In the genomic region with DNA sequence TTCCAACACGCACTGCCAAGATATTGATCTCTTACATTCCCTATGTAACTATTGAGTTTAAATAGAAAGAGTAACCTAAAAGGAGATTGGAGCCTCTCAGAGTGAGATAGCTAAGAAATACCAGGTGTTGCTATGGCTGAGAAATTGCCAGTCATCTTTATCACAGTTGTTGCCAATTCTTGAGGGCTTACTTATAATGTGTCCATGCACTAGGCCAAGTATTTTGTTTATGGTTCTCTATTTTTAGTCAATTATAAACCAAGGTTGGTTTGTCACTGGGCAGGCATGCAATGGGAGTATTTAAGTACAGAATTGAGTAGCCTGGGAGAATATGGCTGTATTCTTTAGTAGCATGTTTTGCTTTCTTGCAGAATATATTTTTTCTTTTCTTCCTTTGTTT, we compare ENCODE assay signal across 16 cellular contexts.
A peak's percentile ranks its signal among the peaks of the same experiment; 100 is the strongest.
DNase-seq lines count a peak whose midpoint lies in the region; ATAC-seq, FAIRE-seq and TF ChIP-seq lines count a peak whose summit lies in the region.
"Had no signal": no experiment of that assay in that cellular context is flagged by ENCODE, and none has a peak within 500 bp of the region (broad histone marks: within the 10 kb centered on the region; RNA-seq: fewer than 3 reads in every experiment).

No MANE protein-coding gene starts in this region.

- no peaks in the 10 kb centered on the region for H3K27me3 Mint-ChIP-seq in activated CD4-positive, alpha-beta memory T cell treated with anti-CD3 and anti-CD28 coated beads for 36 hours

- TF ChIP-seq CTCF in A549 (IDR thresholded peaks at IDR 0.05) (no peak), mucosa of descending colon (IDR thresholded peaks at IDR 0.05) (no peak)

- intact Hi-C loops in mucosa of descending colon (cut with DNase I, micrococcal nuclease), result no loop called here
- intact Hi-C loops in activated CD4-positive, alpha-beta memory T cell treated with anti-CD3 and anti-CD28 coated beads for 36 hours (cut with micrococcal nuclease), result no loop called here

- WGBS in A549 (ENCODE audit: missing lambda C conversion rate), result 0% methylated on average over 1 of the region's 1 CpG

- no peak for FAIRE-seq in A549 (lab: Jason Lieb, UNC)
- FAIRE-seq: G401.6 had no signal

- no peaks in the 10 kb centered on the region for H3K36me3 Mint-ChIP-seq in activated CD4-positive, alpha-beta memory T cell treated with anti-CD3 and anti-CD28 coated beads for 36 hours

- H3K4me1 ChIP-seq in A549 (no peaks in the 10 kb centered on the region), mucosa of descending colon (ENCODE audit: low read depth) (no peaks in the 10 kb centered on the region)

- POLR2A ChIA-PET in A549 (lab: Yijun Ruan, JAX), result no interaction called here
- POLR2A ChIA-PET in activated CD4-positive, alpha-beta memory T cell treated with anti-CD3 and anti-CD28 coated beads for 36 hours (lab: Charles Lee), result no interaction called here

- no peak for ATAC-seq in A549
- ATAC-seq in mucosa of descending colon, result peak; percentile 46

- no peaks in the 10 kb centered on the region for H3K9me3 Mint-ChIP-seq in activated CD4-positive, alpha-beta memory T cell treated with anti-CD3 and anti-CD28 coated beads for 36 hours

- no peak for DNase-seq in A549 (ENCODE audit: low read depth in 1 of 2, low spot score in 1 of 2)
- DNase-seq in LHCN-M2 (ENCODE audit: low read depth), result peak; percentile 25
- DNase-seq in iris pigment epithelial cell (ENCODE audit: low read depth), result peak; percentile 1
- DNase-seq in mucosa of descending colon, result no peak
- DNase-seq in cortex of kidney (lab: John Stamatoyannopoulos, UW), result no peak
- DNase-seq in central memory CD4-positive, alpha-beta T cell, result no peak
- no peak for DNase-seq in activated CD4-positive, alpha-beta memory T cell treated with anti-CD3 and anti-CD28 coated beads for 36 hours
- DNase-seq in DMS114 treated with DMSO at 0.1 percent for 48 hours (lab: John Stamatoyannopoulos, UW; ENCODE audit: unreplicated experiment), result no peak
- DNase-seq: H7, IMR-90, NCI-H1436, NCI-H2029 treated with DMSO at 0.1 percent for 48 hours, NCI-H510A, SIG-M5 had no signal

- H3K27ac Mint-ChIP-seq in activated CD4-positive, alpha-beta memory T cell treated with anti-CD3 and anti-CD28 coated beads for 36 hours, result no peak overlapping the region

- H3K36me3 ChIP-seq in mucosa of descending colon (ENCODE audit: low read depth), result no peaks in the 10 kb centered on the region

- H3K4me3 ChIP-seq in A549 (no peak overlapping the region), mucosa of descending colon (no peak overlapping the region)

- CTCF ChIA-PET in A549 (lab: Yijun Ruan, JAX), result no interaction called here
- CTCF ChIA-PET in activated CD4-positive, alpha-beta memory T cell treated with anti-CD3 and anti-CD28 coated beads for 36 hours (lab: Charles Lee), result no interaction called here

- no peak overlapping the region for H3K27ac ChIP-seq in A549
- H3K27ac ChIP-seq: C4-2B had no signal

- H3K4me2 ChIP-seq in A549, result no peak overlapping the region

- no peaks in the 10 kb centered on the region for H3K4me1 Mint-ChIP-seq in activated CD4-positive, alpha-beta memory T cell treated with anti-CD3 and anti-CD28 coated beads for 36 hours (ENCODE audit: low read depth)

- no peak overlapping the region for H3K4me3 Mint-ChIP-seq in activated CD4-positive, alpha-beta memory T cell treated with anti-CD3 and anti-CD28 coated beads for 36 hours

- no peak for TF ChIP-seq POLR2A in A549 (IDR thresholded peaks at IDR 0.05; ENCODE audit: low read length)

- TF ChIP-seq EP300 in A549 (IDR thresholded peaks at IDR 0.05), result no peak

- H3K9me3 ChIP-seq in A549 (no peaks in the 10 kb centered on the region), mucosa of descending colon (no peaks in the 10 kb centered on the region)

- TF ChIP-seq RAD21 in A549 (conservative IDR thresholded peaks at IDR 0.05 in 1 of 2, IDR thresholded peaks at IDR 0.05 in 1 of 2), result no peak

TF ChIP-seq in A549, 52 proteins besides CTCF, POLR2A, EP300 and RAD21:
- no peak for TF ChIP-seq TP53 (CRISPR knock-in tag; IDR thresholded peaks at IDR 0.05)
- TF ChIP-seq NFE2L2 (conservative IDR thresholded peaks at IDR 0.05; ENCODE audit: low read length), result peak; percentile 50; the same call in 1 of the 2 replicates

Comparison
In these comparisons a context has a peak if more than half of its experiments do, and no peak if none do; other contexts are left out.
1. DNase-seq: peak in LHCN-M2 (single experiment) and iris pigment epithelial cell (single experiment); none in A549 (0 of 2), mucosa of descending colon (0 of 3), cortex of kidney (single experiment), central memory CD4-positive, alpha-beta T cell (single experiment), activated CD4-positive, alpha-beta memory T cell treated with anti-CD3 and anti-CD28 coated beads for 36 hours (single experiment) and DMS114 treated with DMSO at 0.1 percent for 48 hours (single experiment).